8 cellular contexts compared by ENCODE assay signal in the genomic region with DNA sequence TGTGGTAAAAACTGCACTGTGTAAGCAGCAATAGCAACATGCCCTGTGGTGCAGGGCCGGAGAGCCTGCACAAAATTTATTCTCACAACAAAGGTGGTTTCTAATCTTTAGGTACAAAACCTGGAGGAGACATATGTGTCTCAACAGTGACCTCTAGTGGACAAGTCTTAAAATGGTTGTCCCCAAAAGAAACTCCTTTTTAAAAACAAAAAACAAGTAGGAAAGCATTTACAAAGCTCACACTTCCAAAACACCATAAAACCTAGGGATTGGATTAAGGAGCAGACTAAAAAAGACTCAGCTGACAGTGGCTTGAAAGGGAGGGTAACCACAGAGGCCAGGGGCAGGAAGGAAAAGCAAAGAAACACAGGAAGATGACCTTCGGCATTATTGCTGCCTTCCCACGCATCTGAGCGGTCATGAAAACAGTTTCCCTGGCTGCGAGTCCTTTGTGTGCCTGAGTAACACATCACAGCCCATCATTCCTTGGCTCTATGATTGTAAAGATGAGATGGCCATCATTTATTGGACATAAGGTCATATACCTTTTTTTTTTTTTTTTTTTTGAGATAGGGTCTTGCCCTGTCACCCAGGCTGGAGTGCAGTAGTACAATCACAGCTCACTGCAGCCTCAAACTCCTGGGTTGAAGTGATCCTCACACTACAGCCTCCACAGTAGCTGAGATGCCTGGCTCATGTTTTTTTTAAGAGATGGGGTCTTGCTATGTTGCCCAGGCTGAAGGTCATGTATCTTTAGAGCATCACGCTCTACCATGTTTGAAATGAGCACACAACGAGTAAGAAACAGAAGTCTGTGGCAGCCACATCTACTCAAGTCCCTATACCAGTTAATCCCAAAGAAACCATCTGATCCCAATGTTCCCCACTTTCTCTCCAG. TPM values are rescaled to one million over a fixed set of nuclear protein-coding genes. Genes with fewer than 3 reads are reported as not detected.
DNase-seq lines count a peak whose midpoint lies in the region; ATAC-seq, FAIRE-seq and TF ChIP-seq lines count a peak whose summit lies in the region.

No MANE protein-coding gene starts in this region.

- FAIRE-seq in keratinocyte (lab: Jason Lieb, UNC) = peak; percentile 23

- DNase-seq in ACHN (peak; percentile 42), GM06990 (ENCODE audit: extremely low read depth, insufficient read length) (no peak), NCI-H774 (lab: John Stamatoyannopoulos, UW) (peak; percentile 46), brain microvascular endothelial cell (peak; percentile 62), keratinocyte (ENCODE audit: low read depth, low spot score) (peak; percentile 11), testis (no peak)

- H3K27ac ChIP-seq in brain microvascular endothelial cell (peak overlapping the region; percentile 40), keratinocyte (ENCODE audit: control insufficient read depth, insufficient read depth, low read length) (no peak overlapping the region), testis (no peak overlapping the region)

- H3K79me2 ChIP-seq in keratinocyte (ENCODE audit: control insufficient read depth, insufficient read depth, low read length) = no peaks in the 10 kb centered on the region

- H4K20me1 ChIP-seq in keratinocyte (ENCODE audit: control insufficient read depth, extremely low read depth, insufficient read depth, low read length) = no peaks in the 10 kb centered on the region

- TF ChIP-seq POLR2A in testis (IDR thresholded peaks at IDR 0.05) = no peak

- no peaks in the 10 kb centered on the region for H3K27me3 ChIP-seq in GM06990 (replicated peaks; ENCODE audit: control insufficient read depth, insufficient read depth, low read length)
- H3K27me3 ChIP-seq in brain microvascular endothelial cell (replicated peaks) = no peaks in the 10 kb centered on the region
- H3K27me3 ChIP-seq in keratinocyte (ENCODE audit: control insufficient read depth, extremely low read depth, insufficient read depth, low read length) = no peaks in the 10 kb centered on the region
- no peaks in the 10 kb centered on the region for H3K27me3 ChIP-seq in testis

- in situ Hi-C loops in ACHN (cut with HindIII; ENCODE audit: low pct_ligation_motif_present, low pct_unique_long_range_greater_than_20kb, low sequenced_read_pairs) (no loop called here), brain microvascular endothelial cell (cut with HindIII; ENCODE audit: low pct_ligation_motif_present, low sequenced_read_pairs) (no loop called here)

- dilution Hi-C loops in keratinocyte (cut with MboI; ENCODE audit: extremely low pct_ligation_motif_present, low sequenced_read_pairs) = no loop called here

- no peaks in the 10 kb centered on the region for H3K9me1 ChIP-seq in keratinocyte (ENCODE audit: control insufficient read depth, extremely low read depth, insufficient read depth, low read length)

- H3K4me2 ChIP-seq in keratinocyte (ENCODE audit: control insufficient read depth, extremely low read depth, insufficient read depth, low read depth, low read length) = no peak overlapping the region

- TF ChIP-seq CTCF in GM06990 (IDR thresholded peaks at IDR 0.05; ENCODE audit: insufficient read depth, low read length, poor library complexity, severe bottlenecking) (peak; percentile 57), brain microvascular endothelial cell (IDR thresholded peaks at IDR 0.05; ENCODE audit: low read depth, low read length, missing control alignments) (peak; percentile 55), keratinocyte (optimal IDR thresholded peaks at IDR 0.05 in 1 of 3, IDR thresholded peaks at IDR 0.05 in 1 of 3, conservative IDR thresholded peaks at IDR 0.05 in 1 of 3; ENCODE audit: extremely low read depth in 1 of 3, insufficient read depth in 2 of 3, low read length in 3 of 3) (peak; percentile 2 to 44 (median 44)), testis (IDR thresholded peaks at IDR 0.05) (peak; percentile 47 to 89 (median 62))

- no peak overlapping the region for H2AFZ ChIP-seq in keratinocyte (ENCODE audit: control insufficient read depth, low read length)

- H3K36me3 ChIP-seq in GM06990 (ENCODE audit: control insufficient read depth, insufficient read depth, low read length) (no peaks in the 10 kb centered on the region; the same call in none of the 2 replicates), brain microvascular endothelial cell (replicated peaks) (peaks cover 14% of the 10 kb centered on the region), keratinocyte (ENCODE audit: control insufficient read depth in 2 of 2, extremely low read depth in 1 of 2, insufficient read depth in 2 of 2, low read length in 2 of 2) (no peaks in the 10 kb centered on the region), testis (ENCODE audit: low read depth, missing control alignments) (no peaks in the 10 kb centered on the region)

- intact Hi-C loops in testis (cut with DNase I; ENCODE audit: low total_unique reads) = no loop called here

- H3K4me3 ChIP-seq in GM06990 (replicated peaks; ENCODE audit: low read depth, low read length) (no peak overlapping the region), brain microvascular endothelial cell (ENCODE audit: low read depth, low read length) (no peak overlapping the region), keratinocyte (ENCODE audit: control insufficient read depth in 2 of 3, extremely low read depth in 1 of 3, insufficient read depth in 2 of 3, low read depth in 1 of 3, low read length in 3 of 3) (no peak overlapping the region), testis (no peak overlapping the region)

- H3K9ac ChIP-seq in keratinocyte (ENCODE audit: control insufficient read depth, extremely low read depth, insufficient read depth, low read length) = no peak overlapping the region

- peak; percentile 53 for ATAC-seq in HG03442 (IDR thresholded peaks at IDR 0.05; ENCODE audit: unreplicated experiment)
- ATAC-seq in HG03108 (IDR thresholded peaks at IDR 0.05; ENCODE audit: unreplicated experiment) = no peak

- 57 to 61% methylated on average over 7 of the region's 7 CpGs for WGBS in testis, 2 donors

- H3K4me1 ChIP-seq in keratinocyte (ENCODE audit: control insufficient read depth, extremely low read depth, insufficient read depth, low read length) (peaks cover 4% of the 10 kb centered on the region), testis (peaks cover 3% of the 10 kb centered on the region)

- H3K9me3 ChIP-seq in keratinocyte (ENCODE audit: control insufficient read depth, low read depth, low read length) (no peaks in the 10 kb centered on the region), testis (no peaks in the 10 kb centered on the region)

RNA-seq across cellular contexts. Expression of a gene that starts 39.5 kb away (rescaled TPM):
- polyA plus RNA-seq in keratinocyte (125 to 144 TPM (median 133 TPM) in 3 replicates), testis (ENCODE audit: insufficient read depth, low read depth, low replicate concordance) (38.4 TPM)
- 13.9 TPM for polyA plus RNA-seq in keratinocyte (2011; ENCODE audit: low read depth)
- 138 and 182 TPM in 2 replicates for polyA plus RNA-seq in keratinocyte (2011; cell fraction: cytosol; rRNA removed)
- 107 and 112 TPM in 2 replicates for polyA plus RNA-seq in keratinocyte (2011; cell fraction: nucleus; rRNA removed)
- 42.7 and 77.7 TPM in 2 replicates for polyA plus RNA-seq in keratinocyte (2012; ENCODE audit: low replicate concordance)
- 43.8 to 110 TPM (median 89.2 TPM) in 3 replicates for polyA minus RNA-seq in keratinocyte
- polyA minus RNA-seq in keratinocyte (2011; cell fraction: cytosol; rRNA and poly(A)+ RNA removed) = 61.2 TPM
- polyA minus RNA-seq in keratinocyte (2011; cell fraction: nucleus; rRNA and poly(A)+ RNA removed) = 28.2 and 55.0 TPM in 2 replicates
- 10 to 100 TPM; 26.0 to 27.3 TPM for total RNA-seq in testis

Comparison
In these comparisons a context has a peak if more than half of its experiments do, and no peak if none do; other contexts are left out.
1. DNase-seq: peak in ACHN (single experiment), NCI-H774 (single experiment), brain microvascular endothelial cell (single experiment) and keratinocyte (single experiment); none in GM06990 (single experiment) and testis (single experiment).
2. Peak in every context shown above with its lines, with median percentiles within 50 percentile points of each other: CTCF ChIP-seq.